ENCODE assay signal across 8 cellular contexts in genomic region chr12:109477185-109477962, GRCh38. TPM values are rescaled to one million over a fixed set of nuclear protein-coding genes. Genes with fewer than 3 reads are reported as not detected.
DNase-seq lines count a peak whose midpoint lies in the region; ATAC-seq and TF ChIP-seq lines count a peak whose summit lies in the region.

TSS of gene KCTD10 (minus strand) at chr12:109477300. CDS start at chr12:109477262, 38 bp downstream.
TSS of gene UBE3B (plus strand) at chr12:109477634. CDS start at chr12:109483552, 5,918 bp downstream.

- TF ChIP-seq CTCF in lung (IDR thresholded peaks at IDR 0.05; ENCODE audit: control extremely low read depth, extremely low read depth), result no peak

- H3K27ac Mint-ChIP-seq in activated CD8-positive, alpha-beta T cell treated with anti-CD3 and anti-CD28 coated beads, Interleukin-2, amount 10 ng/mL, durations not matched to agents 7 days and 5 days, result peak within 1 kb of the TSS; percentile 100

- H3K36me3 Mint-ChIP-seq in activated CD8-positive, alpha-beta T cell treated with anti-CD3 and anti-CD28 coated beads, Interleukin-2, amount 10 ng/mL, durations not matched to agents 7 days and 5 days (ENCODE audit: low read depth), result no peaks in the 10 kb centered on the region

- H3K36me3 ChIP-seq in ectodermal cell (ENCODE audit: control insufficient read depth, insufficient read depth, low read length) (no peaks in the 10 kb centered on the region), lung (ENCODE audit: control insufficient read depth in 2 of 2, insufficient read depth in 2 of 2, low read length in 2 of 2) (peaks cover 0 to 2% of the 10 kb centered on the region in 2 donors)

- H3K4me3 Mint-ChIP-seq in activated CD8-positive, alpha-beta T cell treated with anti-CD3 and anti-CD28 coated beads, Interleukin-2, amount 10 ng/mL, durations not matched to agents 7 days and 5 days, result peak within 1 kb of the TSS; percentile 98

- H3K27ac ChIP-seq in ectodermal cell (ENCODE audit: insufficient read depth, low read depth, low read length, poor library complexity, severe bottlenecking), result peak within 1 kb of the TSS; percentile 87
- peak within 1 kb of the TSS; percentile 97 for H3K27ac ChIP-seq in lung (ENCODE audit: low read depth in 1 of 2, low read length in 1 of 2)

- H3K4me1 Mint-ChIP-seq in activated CD8-positive, alpha-beta T cell treated with anti-CD3 and anti-CD28 coated beads, Interleukin-2, amount 10 ng/mL, durations not matched to agents 7 days and 5 days (ENCODE audit: low read depth), result peaks cover 37% of the 10 kb centered on the region

- H3K27me3 ChIP-seq in ectodermal cell (ENCODE audit: control insufficient read depth, insufficient read depth, low read length, poor library complexity, severe bottlenecking) (no peaks in the 10 kb centered on the region), lung (ENCODE audit: control insufficient read depth, insufficient read depth) (no peaks in the 10 kb centered on the region)

- DNase-seq in CMK (ENCODE audit: low read depth), result peak; percentile 70
- peak; percentile 91 for DNase-seq in HT-29 (ENCODE audit: low spot score)
- DNase-seq in NK-92 (lab: John Stamatoyannopoulos, UW; ENCODE audit: unreplicated experiment), result peak; percentile 2
- peak; percentile 90 for DNase-seq in activated CD8-positive, alpha-beta T cell treated with anti-CD3 and anti-CD28 coated beads, Interleukin-2, amount 10 ng/mL, durations not matched to agents 7 days and 5 days
- DNase-seq in lung (ENCODE audit: low spot score), result peak; percentile 86
- peak; percentile 65 to 83 (median 76) for DNase-seq in stimulated activated CD4-positive, alpha-beta T cell treated with anti-CD3 and anti-CD28 coated beads, TNF-alpha, amount 100 ng/mL, for 24 hours (ENCODE audit: low read depth in 3 of 3)

- H3K4me1 ChIP-seq in ectodermal cell (ENCODE audit: control insufficient read depth, insufficient read depth, low read length), result peaks cover 8% of the 10 kb centered on the region
- peaks cover 13 to 28% of the 10 kb centered on the region in 2 donors for H3K4me1 ChIP-seq in lung (ENCODE audit: control insufficient read depth in 2 of 2, insufficient read depth in 2 of 2, low read length in 2 of 2)

- H3K9me3 ChIP-seq in ectodermal cell (ENCODE audit: control insufficient read depth, low read length), result no peaks in the 10 kb centered on the region
- no peaks in the 10 kb centered on the region for H3K9me3 ChIP-seq in lung (ENCODE audit: control insufficient read depth in 2 of 2, insufficient read depth in 1 of 2, low read length in 1 of 2)

- ATAC-seq in GM21360 (IDR thresholded peaks at IDR 0.05; ENCODE audit: unreplicated experiment), result peak; percentile 79
- ATAC-seq in activated CD8-positive, alpha-beta T cell treated with anti-CD3 and anti-CD28 coated beads, Interleukin-2, amount 10 ng/mL, durations not matched to agents 7 days and 5 days, result peak; percentile 92
- ATAC-seq in lung (ENCODE audit: insufficient read depth, low FRiP score), result peak; percentile 98

- H3K27me3 Mint-ChIP-seq in activated CD8-positive, alpha-beta T cell treated with anti-CD3 and anti-CD28 coated beads, Interleukin-2, amount 10 ng/mL, durations not matched to agents 7 days and 5 days (ENCODE audit: low read depth), result no peaks in the 10 kb centered on the region

- CTCF ChIA-PET in activated CD8-positive, alpha-beta T cell treated with anti-CD3 and anti-CD28 coated beads, Interleukin-2, amount 10 ng/mL, durations not matched to agents 7 days and 5 days (lab: Charles Lee), result interaction anchor here (1.0 to 2.6 kb wide), 7 partner anchors 10 to 368 kb away, joined by 3 to 9 read pairs (median 3); no protein-coding TSS in a partner anchor

- POLR2A ChIA-PET in activated CD8-positive, alpha-beta T cell treated with anti-CD3 and anti-CD28 coated beads, Interleukin-2, amount 10 ng/mL, durations not matched to agents 7 days and 5 days (lab: Charles Lee), result interaction anchor here (0.6 to 1.7 kb wide), 11 partner anchors 9 to 423 kb away, joined by 3 to 8 read pairs (median 4); partner anchors contain the start of genes MVK and TCHP

- no peaks in the 10 kb centered on the region for H3K9me3 Mint-ChIP-seq in activated CD8-positive, alpha-beta T cell treated with anti-CD3 and anti-CD28 coated beads, Interleukin-2, amount 10 ng/mL, durations not matched to agents 7 days and 5 days (ENCODE audit: insufficient read depth)

- H3K4me3 ChIP-seq in ectodermal cell (ENCODE audit: insufficient read depth, low read depth, low read length), result peak within 1 kb of the TSS; percentile 91
- H3K4me3 ChIP-seq in lung, result peak within 1 kb of the TSS; percentile 86

- 0% methylated on average over 54 of the region's 54 CpGs for WGBS in ectodermal cell, 2 experiments
- 0% methylated on average over 54 of the region's 54 CpGs for WGBS in lung, 2 donors

RNA-seq across cellular contexts. Expression of gene KCTD10, which starts in this region (rescaled TPM):
- total RNA-seq in HT-29 (2014; rRNA removed; shearing (Covaris generic)), result 38.4 and 39.9 TPM in 2 replicates
- 10 to 100 TPM; 35.7 to 38.8 TPM for total RNA-seq in activated CD8-positive, alpha-beta T cell treated with anti-CD3 and anti-CD28 coated beads, Interleukin-2, amount 10 ng/mL, durations not matched to agents 7 days and 5 days
- polyA plus RNA-seq in ectodermal cell (2013, experiment 1 of 4), result 33.2 TPM
- 39.9 TPM for polyA plus RNA-seq in ectodermal cell (2013, experiment 2 of 4)
- polyA plus RNA-seq in ectodermal cell (2013, experiment 3 of 4), result 33.4 TPM
- 28.9 TPM for polyA plus RNA-seq in ectodermal cell (2013, experiment 4 of 4)
- total RNA-seq in lung, result 10 to 100 TPM; 56.3 to 72.6 TPM
- polyA plus RNA-seq in lung, result 10 to 100 TPM; 21.7 to 51.1 TPM

RNA-seq across cellular contexts. Expression of gene UBE3B, which starts in this region (rescaled TPM):
- 16.8 and 17.4 TPM in 2 replicates for total RNA-seq in HT-29 (2014; rRNA removed; shearing (Covaris generic))
- 10 to 100 TPM; 32.0 to 34.1 TPM for total RNA-seq in activated CD8-positive, alpha-beta T cell treated with anti-CD3 and anti-CD28 coated beads, Interleukin-2, amount 10 ng/mL, durations not matched to agents 7 days and 5 days
- polyA plus RNA-seq in ectodermal cell (2013, experiment 1 of 4), result 30.4 TPM
- polyA plus RNA-seq in ectodermal cell (2013, experiment 2 of 4), result 39.2 TPM
- 22.8 TPM for polyA plus RNA-seq in ectodermal cell (2013, experiment 3 of 4)
- 28.8 TPM for polyA plus RNA-seq in ectodermal cell (2013, experiment 4 of 4)
- 10 to 100 TPM; 38.7 to 58.9 TPM for total RNA-seq in lung
- 10 to 100 TPM in 1 of 2 donors, 1 to 10 TPM in 1; 10.0 to 15.0 TPM for polyA plus RNA-seq in lung

Comparison
In these comparisons a context has a peak if more than half of its experiments do, and no peak if none do; other contexts are left out.
1. Peak in every context shown above with its lines: DNase-seq, ATAC-seq, H3K4me3 ChIP-seq and H3K27ac ChIP-seq.
2. DNase-seq: peak in every context shown above with its lines; median percentile 91 in HT-29; 90 in activated CD8-positive, alpha-beta T cell treated with anti-CD3 and anti-CD28 coated beads, Interleukin-2, amount 10 ng/mL, durations not matched to agents 7 days and 5 days; 86 in lung; 76 in stimulated activated CD4-positive, alpha-beta T cell treated with anti-CD3 and anti-CD28 coated beads, TNF-alpha, amount 100 ng/mL, for 24 hours; 70 in CMK; 2 in NK-92.